10 cellular contexts compared by ENCODE assay signal in the genomic region with DNA sequence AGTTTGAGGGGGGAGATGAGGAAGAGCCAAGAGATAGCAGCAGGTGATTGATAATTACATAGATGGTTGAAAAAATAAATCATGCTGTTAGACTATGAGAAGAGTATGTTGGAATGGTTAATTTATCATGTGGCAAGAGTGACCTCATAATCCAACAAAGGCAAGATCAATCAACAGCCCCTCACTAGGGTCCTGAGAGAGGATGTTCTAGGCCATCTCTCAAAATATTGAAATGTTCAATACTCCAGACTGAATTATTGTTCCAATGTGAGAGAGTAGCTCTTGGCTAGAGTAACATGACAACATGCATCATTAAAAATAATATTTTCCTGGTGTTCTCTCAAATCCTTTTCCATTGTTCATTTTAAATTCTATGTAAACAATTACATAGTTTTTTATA.
DNase-seq lines count a peak whose midpoint lies in the region; ATAC-seq and TF ChIP-seq lines count a peak whose summit lies in the region.
"Had no signal": no experiment of that assay in that cellular context is flagged by ENCODE, and none has a peak within 500 bp of the region (broad histone marks: within the 10 kb centered on the region; RNA-seq: fewer than 3 reads in every experiment).

No MANE protein-coding gene starts in this region.

- H3K27me3 Mint-ChIP-seq in activated B cell treated with CpG ODN at 0.5 μM for 24 hours, result no peaks in the 10 kb centered on the region
- H3K27me3 Mint-ChIP-seq in stimulated activated memory B cell treated with anti-CD40 and anti-IgM and Interleukin-4, amounts not matched to agents 10 μg/mL and 1 μg/mL and 100 μg/mL, for 72 hours, result no peaks in the 10 kb centered on the region

- TF ChIP-seq RAD21 in SK-N-SH (IDR thresholded peaks at IDR 0.05; ENCODE audit: low read length), result no peak

- intact Hi-C loops in activated B cell treated with CpG ODN at 0.5 μM for 24 hours (cut with micrococcal nuclease), result loop anchor here (1.0 to 5.0 kb wide), 4 partner anchors 25 to 152 kb away; no protein-coding TSS in a partner anchor
- intact Hi-C loops in sciatic nerve (cut with DNase I), result no loop called here

- H2AFZ ChIP-seq in SK-N-SH (ENCODE audit: low read depth), result no peak overlapping the region

- H3K27ac Mint-ChIP-seq in activated B cell treated with CpG ODN at 0.5 μM for 24 hours, result peak overlapping the region; percentile 88
- peak overlapping the region; percentile 86 for H3K27ac Mint-ChIP-seq in stimulated activated memory B cell treated with anti-CD40 and anti-IgM and Interleukin-4, amounts not matched to agents 10 μg/mL and 1 μg/mL and 100 μg/mL, for 72 hours

- peak overlapping the region; percentile 29 for H3K4me3 Mint-ChIP-seq in activated B cell treated with CpG ODN at 0.5 μM for 24 hours
- peak overlapping the region; percentile 6 for H3K4me3 Mint-ChIP-seq in stimulated activated memory B cell treated with anti-CD40 and anti-IgM and Interleukin-4, amounts not matched to agents 10 μg/mL and 1 μg/mL and 100 μg/mL, for 72 hours

- peaks cover 5% of the 10 kb centered on the region; the same call in 1 of the 2 replicates for H4K20me1 ChIP-seq in SK-N-SH (ENCODE audit: insufficient read depth)

- H3K4me1 ChIP-seq in SK-N-SH (ENCODE audit: control insufficient read depth in 1 of 2, insufficient read depth in 2 of 2, low read depth in 1 of 2, low read length in 1 of 2), result peaks cover 30 to 61% of the 10 kb centered on the region in 2 experiments

- peak overlapping the region; percentile 46 for H3K4me2 ChIP-seq in SK-N-SH

- H3K36me3 ChIP-seq in SK-N-SH (replicated peaks in 1 of 2; ENCODE audit: control insufficient read depth in 1 of 2, insufficient read depth in 2 of 2, low read length in 1 of 2), result no peaks in the 10 kb centered on the region

- no peaks in the 10 kb centered on the region for H3K9me2 ChIP-seq in SK-N-SH

- CTCF ChIA-PET in SK-N-SH (lab: Yijun Ruan, JAX), result interaction anchor here (0.6 kb wide), 1 partner anchor 521 kb away, joined by 3 read pairs; no protein-coding TSS in a partner anchor
- CTCF ChIA-PET in activated B cell treated with CpG ODN at 0.5 μM for 24 hours (lab: Charles Lee), result no interaction called here
- CTCF ChIA-PET in GM10248 (lab: Yijun Ruan, JAX), result no interaction called here

- no peaks in the 10 kb centered on the region for H3K9me3 ChIP-seq in SK-N-SH

- H3K27me3 ChIP-seq in SK-N-SH (ENCODE audit: insufficient read depth), result no peaks in the 10 kb centered on the region

- DNase-seq in SK-N-SH (no peak), activated B cell treated with CpG ODN at 0.5 μM for 24 hours (no peak), fibroblast of the aortic adventitia (ENCODE audit: low read depth) (no peak), sciatic nerve (ENCODE audit: low spot score) (no peak), HT-29 (ENCODE audit: low spot score) (no peak), GM10248 (ENCODE audit: extremely low spot score) (no peak)
- DNase-seq: stimulated activated CD4-positive, alpha-beta T cell treated with anti-CD3 and anti-CD28 coated beads, Interleukin-4, amount 100 ng/mL, for 4 hours had no signal

- TF ChIP-seq CTCF in SK-N-SH (IDR thresholded peaks at IDR 0.05) (no peak), activated B cell treated with CpG ODN at 0.5 μM for 24 hours (IDR thresholded peaks at IDR 0.05) (no peak), fibroblast of the aortic adventitia (IDR thresholded peaks at IDR 0.05; ENCODE audit: insufficient read depth, low read length) (no peak), GM10248 (IDR thresholded peaks at IDR 0.05; ENCODE audit: control extremely low read depth, extremely low read depth, low read depth, missing control alignments) (no peak)

- H3K36me3 Mint-ChIP-seq in activated B cell treated with CpG ODN at 0.5 μM for 24 hours (ENCODE audit: low read depth), result peaks cover 8% of the 10 kb centered on the region
- peaks cover 5% of the 10 kb centered on the region for H3K36me3 Mint-ChIP-seq in stimulated activated memory B cell treated with anti-CD40 and anti-IgM and Interleukin-4, amounts not matched to agents 10 μg/mL and 1 μg/mL and 100 μg/mL, for 72 hours

- H3K4me3 ChIP-seq in SK-N-SH (ENCODE audit: low read depth in 2 of 2, low read length in 1 of 2) (no peak overlapping the region; a peak in 1 of 4 replicates), fibroblast of the aortic adventitia (ENCODE audit: low read depth, low read length) (peak overlapping the region; percentile 18)

- POLR2A ChIA-PET in SK-N-SH (lab: Yijun Ruan, JAX), result no interaction called here
- POLR2A ChIA-PET in activated B cell treated with CpG ODN at 0.5 μM for 24 hours (lab: Charles Lee), result interaction anchor here (0.7 to 6.0 kb wide), 5 partner anchors 7 to 791 kb away, joined by 3 to 71 read pairs (median 9); partner anchors contain the start of gene ADD3
- POLR2A ChIA-PET in GM10248 (lab: Yijun Ruan, JAX), result no interaction called here

- H3K79me2 ChIP-seq in SK-N-SH (ENCODE audit: insufficient read depth), result peaks cover 29% of the 10 kb centered on the region

- ATAC-seq in SK-N-SH treated with all-trans-retinoic acid at 6 μM for 48 hours (no peak), activated B cell treated with CpG ODN at 0.5 μM for 24 hours (ENCODE audit: low read depth) (no peak), sciatic nerve (no peak)
- no peak for ATAC-seq in stimulated activated memory B cell treated with anti-CD40 and anti-IgM and Interleukin-4, amounts not matched to agents 10 μg/mL and 1 μg/mL and 100 μg/mL, for 72 hours

- H3F3A ChIP-seq in SK-N-SH (replicated peaks; ENCODE audit: insufficient read depth), result peaks cover 24% of the 10 kb centered on the region

- H3K9me3 Mint-ChIP-seq in activated B cell treated with CpG ODN at 0.5 μM for 24 hours, result peaks cover 6% of the 10 kb centered on the region
- H3K9me3 Mint-ChIP-seq in stimulated activated memory B cell treated with anti-CD40 and anti-IgM and Interleukin-4, amounts not matched to agents 10 μg/mL and 1 μg/mL and 100 μg/mL, for 72 hours, result no peaks in the 10 kb centered on the region

- H3K27ac ChIP-seq in SK-N-SH (ENCODE audit: low read depth in 2 of 2, low read length in 1 of 2), result peak overlapping the region; percentile 72 to 85
- H3K27ac ChIP-seq: 22Rv1 had no signal

- H3K9ac ChIP-seq in SK-N-SH, result no peak overlapping the region

- peaks cover 85% of the 10 kb centered on the region for H3K4me1 Mint-ChIP-seq in activated B cell treated with CpG ODN at 0.5 μM for 24 hours
- peaks cover 67% of the 10 kb centered on the region for H3K4me1 Mint-ChIP-seq in stimulated activated memory B cell treated with anti-CD40 and anti-IgM and Interleukin-4, amounts not matched to agents 10 μg/mL and 1 μg/mL and 100 μg/mL, for 72 hours

- no peak for TF ChIP-seq EP300 in SK-N-SH (IDR thresholded peaks at IDR 0.05; ENCODE audit: borderline replicate concordance in 1 of 2, low read depth in 1 of 2, low read length in 1 of 2)

TF ChIP-seq in SK-N-SH, 30 proteins besides CTCF, POLR2A, EP300 and RAD21 (continues in another document):
- TF ChIP-seq JUND (IDR thresholded peaks at IDR 0.05), result no peak
- no peak for TF ChIP-seq USF1 (IDR thresholded peaks at IDR 0.05; ENCODE audit: borderline replicate concordance, low read depth)

TF ChIP-seq in SK-N-SH treated with all-trans-retinoic acid at 6 μM for 48 hours, 23 proteins besides CTCF, POLR2A, EP300 and RAD21 (continues in another document):
- no peak for TF ChIP-seq SNAI2 (CRISPR knock-in tag; IDR thresholded peaks at IDR 0.05)
- no peak for TF ChIP-seq TOX (CRISPR knock-in tag; IDR thresholded peaks at IDR 0.05; ENCODE audit: borderline replicate concordance)
- TF ChIP-seq OSR1 (CRISPR knock-in tag; IDR thresholded peaks at IDR 0.05), result no peak
- no peak for TF ChIP-seq ISL1 (CRISPR knock-in tag; IDR thresholded peaks at IDR 0.05)
- no peak for TF ChIP-seq PPARA (CRISPR knock-in tag; IDR thresholded peaks at IDR 0.05; ENCODE audit: borderline replicate concordance)
- TF ChIP-seq ZNF70 (CRISPR knock-in tag; IDR thresholded peaks at IDR 0.05), result no peak
- TF ChIP-seq, protein P1, sequence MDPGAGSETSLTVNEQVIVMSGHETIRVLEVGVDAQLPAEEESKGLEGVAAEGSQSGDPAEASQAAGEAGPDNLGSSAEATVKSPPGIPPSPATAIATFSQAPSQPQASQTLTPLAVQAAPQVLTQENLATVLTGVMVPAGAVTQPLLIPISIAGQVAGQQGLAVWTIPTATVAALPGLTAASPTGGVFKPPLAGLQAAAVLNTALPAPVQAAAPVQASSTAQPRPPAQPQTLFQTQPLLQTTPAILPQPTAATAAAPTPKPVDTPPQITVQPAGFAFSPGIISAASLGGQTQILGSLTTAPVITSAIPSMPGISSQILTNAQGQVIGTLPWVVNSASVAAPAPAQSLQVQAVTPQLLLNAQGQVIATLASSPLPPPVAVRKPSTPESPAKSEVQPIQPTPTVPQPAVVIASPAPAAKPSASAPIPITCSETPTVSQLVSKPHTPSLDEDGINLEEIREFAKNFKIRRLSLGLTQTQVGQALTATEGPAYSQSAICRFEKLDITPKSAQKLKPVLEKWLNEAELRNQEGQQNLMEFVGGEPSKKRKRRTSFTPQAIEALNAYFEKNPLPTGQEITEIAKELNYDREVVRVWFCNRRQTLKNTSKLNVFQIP (CRISPR knock-in tag; IDR thresholded peaks at IDR 0.05; ENCODE audit: borderline replicate concordance, low read depth), result no peak
- TF ChIP-seq ZNF8 (CRISPR knock-in tag; IDR thresholded peaks at IDR 0.05), result no peak
- no peak for TF ChIP-seq ZFP3 (CRISPR knock-in tag; IDR thresholded peaks at IDR 0.05)
- TF ChIP-seq ARNTL (CRISPR knock-in tag; IDR thresholded peaks at IDR 0.05; ENCODE audit: borderline replicate concordance, low read depth), result no peak
- no peak for TF ChIP-seq BACH2 (CRISPR knock-in tag; IDR thresholded peaks at IDR 0.05; ENCODE audit: borderline replicate concordance)
- no peak for TF ChIP-seq TCF4 (CRISPR knock-in tag; IDR thresholded peaks at IDR 0.05; ENCODE audit: borderline replicate concordance)
- TF ChIP-seq ZNF565 (CRISPR knock-in tag; conservative IDR thresholded peaks at IDR 0.05; ENCODE audit: low read depth), result no peak
- TF ChIP-seq, protein P2, sequence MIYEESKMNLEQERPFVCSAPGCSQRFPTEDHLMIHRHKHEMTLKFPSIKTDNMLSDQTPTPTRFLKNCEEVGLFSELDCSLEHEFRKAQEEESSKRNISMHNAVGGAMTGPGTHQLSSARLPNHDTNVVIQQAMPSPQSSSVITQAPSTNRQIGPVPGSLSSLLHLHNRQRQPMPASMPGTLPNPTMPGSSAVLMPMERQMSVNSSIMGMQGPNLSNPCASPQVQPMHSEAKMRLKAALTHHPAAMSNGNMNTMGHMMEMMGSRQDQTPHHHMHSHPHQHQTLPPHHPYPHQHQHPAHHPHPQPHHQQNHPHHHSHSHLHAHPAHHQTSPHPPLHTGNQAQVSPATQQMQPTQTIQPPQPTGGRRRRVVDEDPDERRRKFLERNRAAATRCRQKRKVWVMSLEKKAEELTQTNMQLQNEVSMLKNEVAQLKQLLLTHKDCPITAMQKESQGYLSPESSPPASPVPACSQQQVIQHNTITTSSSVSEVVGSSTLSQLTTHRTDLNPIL (CRISPR knock-in tag; IDR thresholded peaks at IDR 0.05; ENCODE audit: low read depth), result no peak
- TF ChIP-seq ZFP30 (CRISPR knock-in tag; IDR thresholded peaks at IDR 0.05), result no peak
- TF ChIP-seq CSDC2 (CRISPR knock-in tag; IDR thresholded peaks at IDR 0.05), result no peak
- no peak for TF ChIP-seq RARB (CRISPR knock-in tag; IDR thresholded peaks at IDR 0.05)
- TF ChIP-seq GLIS3 (CRISPR knock-in tag; IDR thresholded peaks at IDR 0.05), result no peak
